In genomic region chr12:10027311-10028099, GRCh38 we compare ENCODE assay signal across 13 cellular contexts. TPM values are rescaled to one million over a fixed set of nuclear protein-coding genes. Genes with fewer than 3 reads are reported as not detected.
A peak's percentile ranks its signal among the peaks of the same experiment; 100 is the strongest.
DNase-seq lines count a peak whose midpoint lies in the region; ATAC-seq and TF ChIP-seq lines count a peak whose summit lies in the region.
"Had no signal": no experiment of that assay in that cellular context is flagged by ENCODE, and none has a peak within 500 bp of the region (broad histone marks: within the 10 kb centered on the region; RNA-seq: fewer than 3 reads in every experiment).

No MANE protein-coding gene starts in this region.

- H3K27ac Mint-ChIP-seq in nephron progenitor cell, result no peak overlapping the region
- H3K27ac Mint-ChIP-seq: T-helper 1 cell treated with Interleukin-12 subunit alpha and Interleukin-12 subunit beta and Interleukin-4 antibody, amounts not matched to agents 30 μg/mL and 1 μg/mL, for 36 hours had no signal

- H3K9me3 ChIP-seq in neural cell (ENCODE audit: low read length), result no peaks in the 10 kb centered on the region
- H3K9me3 ChIP-seq in mucosa of descending colon, result no peaks in the 10 kb centered on the region
- H3K9me3 ChIP-seq: Caco-2 had no signal

- H3K36me3 ChIP-seq in brain microvascular endothelial cell (replicated peaks), result no peaks in the 10 kb centered on the region
- no peaks in the 10 kb centered on the region for H3K36me3 ChIP-seq in neural cell (ENCODE audit: insufficient read depth, low read length)
- no peaks in the 10 kb centered on the region for H3K36me3 ChIP-seq in mucosa of descending colon (ENCODE audit: low read depth)

- H3K4me2 ChIP-seq in neural cell (ENCODE audit: low read length), result no peak overlapping the region

- H3K27me3 ChIP-seq in brain microvascular endothelial cell (replicated peaks), result no peaks in the 10 kb centered on the region
- H3K27me3 ChIP-seq in neural cell (ENCODE audit: insufficient read depth, low read depth, low read length), result no peaks in the 10 kb centered on the region

- no peak for TF ChIP-seq RAD21 in neural cell (conservative IDR thresholded peaks at IDR 0.05)

- intact Hi-C loops in mucosa of descending colon (cut with DNase I, micrococcal nuclease), result no loop called here

- no peaks in the 10 kb centered on the region for H3K4me1 ChIP-seq in mucosa of descending colon (ENCODE audit: low read depth)
- H3K4me1 ChIP-seq: Caco-2 had no signal

- TF ChIP-seq EP300 in neural cell (conservative IDR thresholded peaks at IDR 0.05; ENCODE audit: poor library complexity, severe bottlenecking), result no peak

- no peak for ATAC-seq in mucosa of descending colon
- ATAC-seq: K562 had no signal

- DNase-seq in EL (peak; percentile 67), NB4 (ENCODE audit: low read depth) (peak; percentile 80), brain microvascular endothelial cell (peak; percentile 9), NCI-H1092 (lab: John Stamatoyannopoulos, UW) (no peak), mucosa of descending colon (no peak), SK-N-DZ (ENCODE audit: low spot score) (no peak), nephron progenitor cell (no peak)
- DNase-seq: Caco-2, NCI-H510A treated with DMSO at 0.1 percent for 48 hours had no signal

- no peaks in the 10 kb centered on the region for H3K9me3 Mint-ChIP-seq in nephron progenitor cell
- H3K9me3 Mint-ChIP-seq: T-helper 1 cell treated with Interleukin-12 subunit alpha and Interleukin-12 subunit beta and Interleukin-4 antibody, amounts not matched to agents 30 μg/mL and 1 μg/mL, for 36 hours had no signal

- in situ Hi-C loops in brain microvascular endothelial cell (cut with HindIII; ENCODE audit: low pct_ligation_motif_present, low sequenced_read_pairs), result no loop called here

- TF ChIP-seq CTCF in NB4 (IDR thresholded peaks at IDR 0.05; ENCODE audit: low read depth, low read length) (no peak), brain microvascular endothelial cell (IDR thresholded peaks at IDR 0.05; ENCODE audit: low read depth, low read length, missing control alignments) (no peak), neural cell (IDR thresholded peaks at IDR 0.05; ENCODE audit: poor library complexity, severe bottlenecking) (no peak), mucosa of descending colon (IDR thresholded peaks at IDR 0.05) (no peak), nephron progenitor cell (IDR thresholded peaks at IDR 0.05) (no peak)

- H3K27ac ChIP-seq in brain microvascular endothelial cell, result no peak overlapping the region
- no peak overlapping the region for H3K27ac ChIP-seq in neural cell (ENCODE audit: low read length)

- no peak overlapping the region for H3K9ac ChIP-seq in neural cell (ENCODE audit: low read length)

- no peaks in the 10 kb centered on the region for H3K9me2 ChIP-seq in neural cell (ENCODE audit: insufficient read depth, low read length)

- H3K4me3 ChIP-seq in NB4 (ENCODE audit: low read depth, low read length), result no peak overlapping the region
- H3K4me3 ChIP-seq in brain microvascular endothelial cell (ENCODE audit: low read depth, low read length), result no peak overlapping the region
- no peak overlapping the region for H3K4me3 ChIP-seq in neural cell (ENCODE audit: low read length)
- H3K4me3 ChIP-seq in mucosa of descending colon, result no peak overlapping the region
- H3K4me3 ChIP-seq: K562 had no signal

- H2AFZ ChIP-seq in neural cell (ENCODE audit: low read depth, low read length), result peak overlapping the region; percentile 25

- no peak overlapping the region for H3K4me3 Mint-ChIP-seq in nephron progenitor cell
- H3K4me3 Mint-ChIP-seq: T-helper 1 cell treated with Interleukin-12 subunit alpha and Interleukin-12 subunit beta and Interleukin-4 antibody, amounts not matched to agents 30 μg/mL and 1 μg/mL, for 36 hours had no signal

- H3K36me3 Mint-ChIP-seq in nephron progenitor cell (ENCODE audit: low read depth), result no peaks in the 10 kb centered on the region

- H3K27me3 Mint-ChIP-seq in nephron progenitor cell (ENCODE audit: low read depth, poor library complexity), result no peaks in the 10 kb centered on the region

- H4K20me1 ChIP-seq in neural cell (ENCODE audit: insufficient read depth), result no peaks in the 10 kb centered on the region

- H3K79me2 ChIP-seq in neural cell (replicated peaks; ENCODE audit: insufficient read depth, low read length), result no peaks in the 10 kb centered on the region

- TF ChIP-seq POLR2A in NB4 (IDR thresholded peaks at IDR 0.05; ENCODE audit: extremely low read depth, insufficient read length), result no peak

- no peaks in the 10 kb centered on the region for H3K4me1 Mint-ChIP-seq in nephron progenitor cell

- no peaks in the 10 kb centered on the region for H3F3A ChIP-seq in neural cell (ENCODE audit: insufficient read depth, low read length, poor library complexity, severe bottlenecking)

TF ChIP-seq in neural cell, 6 proteins besides CTCF, POLR2A, EP300 and RAD21:
- TF ChIP-seq MXI1 (conservative IDR thresholded peaks at IDR 0.05; ENCODE audit: poor library complexity, severe bottlenecking), result no peak
- no peak for TF ChIP-seq TAF1 (IDR thresholded peaks at IDR 0.05; ENCODE audit: low read depth)
- TF ChIP-seq EZH2 (IDR thresholded peaks at IDR 0.05; ENCODE audit: borderline replicate concordance, insufficient read depth, low read length, poor library complexity, severe bottlenecking), result no peak
- no peak for TF ChIP-seq REST (IDR thresholded peaks at IDR 0.05; ENCODE audit: borderline replicate concordance)
- TF ChIP-seq POLR2AphosphoS5 (IDR thresholded peaks at IDR 0.05), result no peak
- TF ChIP-seq SMC3 (conservative IDR thresholded peaks at IDR 0.05; ENCODE audit: poor library complexity), result no peak

RNA-seq across cellular contexts. Expression of gene CLEC9A, which starts 3.0 kb away (rescaled TPM):
- not detected in 2 replicates for polyA plus RNA-seq in neural cell
- polyA minus RNA-seq in neural cell, result not detected in 2 replicates
- total RNA-seq in mucosa of descending colon, result under 1 TPM in 2 of 3 donors, not detected in 1; 0.39 to 0.47 TPM
- polyA plus RNA-seq in SK-N-DZ (2014; cell fraction: cytosol; rRNA removed), result not detected in 2 replicates
- not detected in 2 replicates for polyA plus RNA-seq in SK-N-DZ (2014; cell fraction: nucleus; rRNA removed)
- total RNA-seq: Caco-2, K562, lower leg skin had no signal
- polyA plus RNA-seq: K562 had no signal

RNA-seq across cellular contexts. Expression of gene CLEC12B, which starts 17.1 kb away (rescaled TPM):
- not detected in 2 replicates for polyA plus RNA-seq in neural cell
- not detected in 2 replicates for polyA minus RNA-seq in neural cell
- total RNA-seq in mucosa of descending colon, result not detected
- not detected in 2 replicates for polyA plus RNA-seq in SK-N-DZ (2014; cell fraction: cytosol; rRNA removed)
- polyA plus RNA-seq in SK-N-DZ (2014; cell fraction: nucleus; rRNA removed), result not detected in 2 replicates
- total RNA-seq: Caco-2, K562 had no signal
- polyA plus RNA-seq: K562 had no signal

RNA-seq across cellular contexts. Expression of gene CLEC1B, which starts 28.6 kb away (rescaled TPM):
- not detected in 2 replicates for polyA plus RNA-seq in neural cell
- polyA minus RNA-seq in neural cell, result not detected in 2 replicates
- total RNA-seq in mucosa of descending colon, result not detected
- not detected in 2 replicates for polyA plus RNA-seq in SK-N-DZ (2014; cell fraction: cytosol; rRNA removed)
- polyA plus RNA-seq in SK-N-DZ (2014; cell fraction: nucleus; rRNA removed), result not detected in 2 replicates
- total RNA-seq: Caco-2, K562, lower leg skin had no signal
- polyA plus RNA-seq: K562 had no signal

RNA-seq across cellular contexts. Expression of gene CLEC12A, which starts 56.3 kb away (rescaled TPM):
- polyA plus RNA-seq in neural cell, result not detected in 2 replicates
- polyA minus RNA-seq in neural cell, result not detected in 2 replicates
- total RNA-seq in mucosa of descending colon, result 1 to 10 TPM in 1 of 3 donors, under 1 TPM in 2; 0.41 to 2.6 (median 0.89) TPM
- polyA plus RNA-seq in SK-N-DZ (2014; cell fraction: cytosol; rRNA removed), result not detected in 2 replicates
- polyA plus RNA-seq in SK-N-DZ (2014; cell fraction: nucleus; rRNA removed), result not detected in 2 replicates
- total RNA-seq: Caco-2, K562 had no signal
- polyA plus RNA-seq: K562 had no signal

Comparison
In these comparisons a context has a peak if more than half of its experiments do, and no peak if none do; other contexts are left out.
1. DNase-seq: peak in EL (single experiment), NB4 (single experiment) and brain microvascular endothelial cell (single experiment); none in NCI-H1092 (single experiment), mucosa of descending colon (0 of 3), SK-N-DZ (single experiment) and nephron progenitor cell (single experiment).